33 cellular contexts compared by ENCODE assay signal in the genomic region with DNA sequence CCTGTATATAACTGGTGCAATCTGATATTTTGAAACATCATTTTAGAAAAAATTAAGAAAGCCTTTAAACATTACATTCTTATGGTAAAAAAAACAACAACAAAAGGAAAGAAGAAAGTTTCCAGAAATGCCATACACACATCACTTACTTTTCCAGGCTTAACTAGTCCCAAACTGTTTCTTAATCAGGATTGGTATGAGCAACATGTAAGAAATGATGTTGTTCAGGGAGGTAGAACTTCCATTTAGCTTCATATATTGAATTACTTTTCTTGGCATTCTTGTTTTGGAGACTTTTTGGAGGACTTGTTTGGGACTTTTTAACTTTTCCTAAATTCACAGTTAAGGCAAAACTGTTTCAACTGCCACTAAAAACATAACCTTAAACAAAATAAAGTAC.
"Had no signal": no experiment of that assay in that cellular context is flagged by ENCODE, and none has a peak within 500 bp of the region (broad histone marks: within the 10 kb centered on the region; RNA-seq: fewer than 3 reads in every experiment).

No MANE protein-coding gene starts in this region.

- H3K27me3 ChIP-seq: brain microvascular endothelial cell had no signal

- H3K27ac ChIP-seq: brain microvascular endothelial cell, PC-9, RWPE1, VCaP had no signal

- H2AFZ ChIP-seq: PC-9 had no signal

- H3K4me3 ChIP-seq: PC-9 had no signal

- H3K36me3 ChIP-seq: brain microvascular endothelial cell had no signal

- DNase-seq: activated B cell treated with CpG ODN at 0.5 μM for 24 hours; activated CD4-positive, alpha-beta memory T cell treated with anti-CD3 and anti-CD28 coated beads for 36 hours; activated CD4-positive, alpha-beta T cell treated with anti-CD3 and anti-CD28 coated beads for 4 hours; activated CD4-positive, alpha-beta T cell treated with anti-CD3 and anti-CD28 coated beads, Interleukin-2, amount 50 U/mL, for 1 hour; activated CD4-positive, CD25-positive, alpha-beta regulatory T cell treated with anti-CD3 and anti-CD28 coated beads, Interleukin-2, amount 50 U/mL, for 72 hours; activated CD8-positive, alpha-beta memory T cell treated with anti-CD3 and anti-CD28 coated beads, Interleukin-2, amount 50 U/mL, for 4 hours; activated gamma-delta T cell treated with Interleukin-2 at 50 U/mL for 16 hours; activated naive CD4-positive, alpha-beta T cell treated with anti-CD3 and anti-CD28 coated beads for 36 hours; activated T-cell treated with anti-CD3 and anti-CD28 coated beads for 4 hours; activated T-cell treated with anti-CD3 and anti-CD28 coated beads, Interleukin-2, amount 50 U/mL, for 4 hours; amniotic stem cell; aorta; brain microvascular endothelial cell; central memory CD4-positive, alpha-beta T cell; MM.1S; MV-4-11; NCI-H1092; NCI-H146; NCI-H187; NCI-H2029 treated with DMSO at 0.1 percent for 48 hours; NCI-H2107; NCI-H2171; NCI-H510A; NCI-H526; NCI-H748 treated with DMSO at 0.1 percent for 48 hours; NK-92 treated with Interleukin-12 subunit alpha and Interleukin-12 subunit beta, amount 100 ng/mL, for 24 hours; PC-9; SIG-M5; T-cell; T-helper 17 cell; T-helper 9 cell had no signal

- H3K4me2 ChIP-seq: PC-9 had no signal
